24 cellular contexts compared by ENCODE assay signal in genomic region chrX:19532709-19533108, GRCh38. TPM values are rescaled to one million over a fixed set of nuclear protein-coding genes. Genes with fewer than 3 reads are reported as not detected.
"Had no signal": no experiment of that assay in that cellular context is flagged by ENCODE, and none has a peak within 500 bp of the region (broad histone marks: within the 10 kb centered on the region; RNA-seq: fewer than 3 reads in every experiment).

No MANE protein-coding gene starts in this region.

- H3K4me2 ChIP-seq: smooth muscle cell had no signal

- H3K36me3 Mint-ChIP-seq: memory B cell; natural killer cell treated with Interleukin-12 subunit alpha and Interleukin-12 subunit beta and Interleukin-15 and Interleukin-18, amount 100 ng/mL, for 72 hours had no signal

- H3K9me3 ChIP-seq: body of pancreas, pancreas, uterus had no signal

- H3K4me1 ChIP-seq: body of pancreas, foreskin keratinocyte, pancreas, uterus had no signal

- ATAC-seq: body of pancreas; foreskin keratinocyte; natural killer cell treated with Interleukin-12 subunit alpha and Interleukin-12 subunit beta and Interleukin-15 and Interleukin-18, amount 100 ng/mL, for 72 hours; sciatic nerve; stimulated activated naive B cell treated with anti-CD40 and anti-IgM and Interleukin-4, amounts not matched to agents 10 μg/mL and 1 μg/mL and 100 μg/mL, for 72 hours had no signal

- H3K9me3 Mint-ChIP-seq: activated CD4-positive, alpha-beta T cell treated with anti-CD3 and anti-CD28 coated beads, Interleukin-2, amount 10 ng/mL, durations not matched to agents 7 days and 5 days; activated CD8-positive, alpha-beta T cell treated with anti-CD3 and anti-CD28 coated beads for 36 hours; activated naive CD4-positive, alpha-beta T cell treated with anti-CD3 and anti-CD28 coated beads, Interleukin-2, amount 10 ng/mL, durations not matched to agents 7 days and 5 days; natural killer cell treated with Interleukin-12 subunit alpha and Interleukin-12 subunit beta and Interleukin-15 and Interleukin-18, amount 100 ng/mL, for 72 hours; stimulated activated naive B cell treated with anti-CD40 and anti-IgM and Interleukin-4, amounts not matched to agents 10 μg/mL and 1 μg/mL and 100 μg/mL, for 72 hours had no signal

- H3K36me3 ChIP-seq: cardiac muscle cell, pancreas, uterus, WERI-Rb-1 had no signal

- FAIRE-seq: pancreas, TTC549 had no signal

- H3K4me1 Mint-ChIP-seq: activated CD4-positive, alpha-beta T cell treated with anti-CD3 and anti-CD28 coated beads, Interleukin-2, amount 10 ng/mL, durations not matched to agents 7 days and 5 days; activated CD8-positive, alpha-beta memory T cell treated with anti-CD3 and anti-CD28 coated beads, Interleukin-2, amount 10 ng/mL, durations not matched to agents 7 days and 5 days; activated naive CD4-positive, alpha-beta T cell treated with anti-CD3 and anti-CD28 coated beads, Interleukin-2, amount 10 ng/mL, durations not matched to agents 7 days and 5 days; memory B cell; stimulated activated naive B cell treated with anti-CD40 and anti-IgM and Interleukin-4, amounts not matched to agents 10 μg/mL and 1 μg/mL and 100 μg/mL, for 72 hours had no signal

- H3K27me3 ChIP-seq: body of pancreas, cardiac muscle cell, foreskin keratinocyte, uterus had no signal

- H3K27me3 Mint-ChIP-seq: activated CD4-positive, alpha-beta T cell treated with anti-CD3 and anti-CD28 coated beads, Interleukin-2, amount 10 ng/mL, durations not matched to agents 7 days and 5 days; activated CD8-positive, alpha-beta memory T cell treated with anti-CD3 and anti-CD28 coated beads, Interleukin-2, amount 10 ng/mL, durations not matched to agents 7 days and 5 days; activated CD8-positive, alpha-beta T cell treated with anti-CD3 and anti-CD28 coated beads for 36 hours; activated naive CD4-positive, alpha-beta T cell treated with anti-CD3 and anti-CD28 coated beads, Interleukin-2, amount 10 ng/mL, durations not matched to agents 7 days and 5 days; natural killer cell treated with Interleukin-12 subunit alpha and Interleukin-12 subunit beta and Interleukin-15 and Interleukin-18, amount 100 ng/mL, for 72 hours; stimulated activated naive B cell treated with anti-CD40 and anti-IgM and Interleukin-4, amounts not matched to agents 10 μg/mL and 1 μg/mL and 100 μg/mL, for 72 hours had no signal

- H3K27ac Mint-ChIP-seq: activated CD4-positive, alpha-beta T cell treated with anti-CD3 and anti-CD28 coated beads, Interleukin-2, amount 10 ng/mL, durations not matched to agents 7 days and 5 days; activated CD8-positive, alpha-beta memory T cell treated with anti-CD3 and anti-CD28 coated beads, Interleukin-2, amount 10 ng/mL, durations not matched to agents 7 days and 5 days; activated CD8-positive, alpha-beta T cell treated with anti-CD3 and anti-CD28 coated beads for 36 hours; activated naive CD4-positive, alpha-beta T cell treated with anti-CD3 and anti-CD28 coated beads, Interleukin-2, amount 10 ng/mL, durations not matched to agents 7 days and 5 days; memory B cell; natural killer cell treated with Interleukin-12 subunit alpha and Interleukin-12 subunit beta and Interleukin-15 and Interleukin-18, amount 100 ng/mL, for 72 hours; stimulated activated naive B cell treated with anti-CD40 and anti-IgM and Interleukin-4, amounts not matched to agents 10 μg/mL and 1 μg/mL and 100 μg/mL, for 72 hours had no signal

- H3K4me3 Mint-ChIP-seq: activated CD4-positive, alpha-beta T cell treated with anti-CD3 and anti-CD28 coated beads, Interleukin-2, amount 10 ng/mL, durations not matched to agents 7 days and 5 days; activated CD8-positive, alpha-beta memory T cell treated with anti-CD3 and anti-CD28 coated beads, Interleukin-2, amount 10 ng/mL, durations not matched to agents 7 days and 5 days; activated CD8-positive, alpha-beta T cell treated with anti-CD3 and anti-CD28 coated beads for 36 hours; activated naive CD4-positive, alpha-beta T cell treated with anti-CD3 and anti-CD28 coated beads, Interleukin-2, amount 10 ng/mL, durations not matched to agents 7 days and 5 days; memory B cell; natural killer cell treated with Interleukin-12 subunit alpha and Interleukin-12 subunit beta and Interleukin-15 and Interleukin-18, amount 100 ng/mL, for 72 hours; stimulated activated naive B cell treated with anti-CD40 and anti-IgM and Interleukin-4, amounts not matched to agents 10 μg/mL and 1 μg/mL and 100 μg/mL, for 72 hours had no signal

- DNase-seq: activated CD4-positive, alpha-beta T cell treated with anti-CD3 and anti-CD28 coated beads, Interleukin-2, amount 10 ng/mL, durations not matched to agents 7 days and 5 days; activated CD4-positive, CD25-positive, alpha-beta regulatory T cell treated with anti-CD3 and anti-CD28 coated beads, Interleukin-2, amount 50 U/mL, for 72 hours; activated CD8-positive, alpha-beta memory T cell treated with anti-CD3 and anti-CD28 coated beads, Interleukin-2, amount 10 ng/mL, durations not matched to agents 7 days and 5 days; activated CD8-positive, alpha-beta T cell treated with anti-CD3 and anti-CD28 coated beads for 36 hours; activated effector memory CD4-positive, alpha-beta T cell treated with anti-CD3 and anti-CD28 coated beads, Interleukin-2, amount 50 U/mL, for 16 hours; activated naive CD4-positive, alpha-beta T cell treated with anti-CD3 and anti-CD28 coated beads, Interleukin-2, amount 10 ng/mL, durations not matched to agents 7 days and 5 days; activated T-cell treated with anti-CD3 and anti-CD28 coated beads for 4 hours; effector CD8-positive, alpha-beta T cell; foreskin keratinocyte; hippocampal formation; pancreas; stimulated activated CD4-positive, alpha-beta T cell treated with anti-CD3 and anti-CD28 coated beads, Interleukin-15, amount 100 ng/mL, for 24 hours; stimulated activated CD8-positive, alpha-beta memory T cell treated with anti-CD3 and anti-CD28 coated beads, Interleukin-4, amount 100 ng/mL, for 48 hours; stimulated activated naive B cell treated with anti-CD40 and anti-IgM and Interleukin-4, amounts not matched to agents 10 μg/mL and 1 μg/mL and 100 μg/mL, for 72 hours; uterus had no signal

- H3K27ac ChIP-seq: body of pancreas, cardiac muscle cell, foreskin keratinocyte, pancreas, uterus, WERI-Rb-1 had no signal

- H3K4me3 ChIP-seq: body of pancreas, cardiac muscle cell, pancreas, smooth muscle cell, uterus had no signal

RNA-seq across cellular contexts. Expression of gene MAP3K15, which starts 17.4 kb away (rescaled TPM):
- total RNA-seq: glomerular endothelial cell had no signal
- polyA plus RNA-seq: smooth muscle cell had no signal
